In the genomic region with DNA sequence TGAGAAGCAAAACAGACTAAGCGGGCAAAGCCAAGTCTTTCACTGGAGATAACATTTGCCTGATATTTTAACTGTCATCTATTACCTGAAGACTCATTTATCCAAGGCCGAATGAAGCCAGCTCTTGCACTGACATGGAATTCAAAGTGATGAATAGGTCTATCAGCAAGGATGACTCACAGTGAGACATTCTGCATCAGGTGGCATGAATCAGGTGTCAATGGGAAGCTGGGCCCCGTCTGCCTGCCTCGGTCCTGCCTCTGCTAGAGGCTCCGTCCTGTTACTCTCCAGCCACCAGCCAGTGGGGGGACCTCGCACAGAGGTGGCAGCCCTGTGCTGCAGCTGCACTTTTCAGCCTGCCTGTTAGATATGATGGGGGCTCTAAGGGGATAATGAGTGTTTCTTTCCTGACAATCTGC, we compare ENCODE assay signal across 9 cellular contexts. TPM values are rescaled to one million over a fixed set of nuclear protein-coding genes. Genes with fewer than 3 reads are reported as not detected.
A peak's percentile ranks its signal among the peaks of the same experiment; 100 is the strongest.
DNase-seq lines count a peak whose midpoint lies in the region; TF ChIP-seq lines count a peak whose summit lies in the region.
"Had no signal": no experiment of that assay in that cellular context is flagged by ENCODE, and none has a peak within 500 bp of the region (broad histone marks: within the 10 kb centered on the region; RNA-seq: fewer than 3 reads in every experiment).

No MANE protein-coding gene starts in this region.

- no peaks in the 10 kb centered on the region for H3K9me3 Mint-ChIP-seq in MCF 10A (ENCODE audit: unreplicated experiment)

- peak overlapping the region; percentile 64 for H3K27ac Mint-ChIP-seq in MCF 10A (ENCODE audit: low read depth, unreplicated experiment)

- DNase-seq in DMS153 (lab: John Stamatoyannopoulos, UW) (peak; percentile 28), DMS153 treated with DMSO at 0.1 percent for 48 hours (lab: John Stamatoyannopoulos, UW; ENCODE audit: unreplicated experiment) (no peak), MCF 10A (ENCODE audit: unreplicated experiment) (peak; percentile 85), tibial artery (no peak), GM10248 (ENCODE audit: extremely low spot score) (no peak), posterior vena cava (ENCODE audit: low spot score) (no peak)
- DNase-seq in stimulated activated CD4-positive, alpha-beta T cell treated with anti-CD3 and anti-CD28 coated beads, Interleukin-2, amount 100 ng/mL, for 24 hours = no peak

- no TSS peak for BruUV-seq in MCF 10A (replicated peaks; lab: Mats Ljungman, UMichigan)

- POLR2A ChIA-PET in MCF 10A (lab: Yijun Ruan, JAX) = interaction anchor here (0.6 to 19.1 kb wide), 11 partner anchors 9 to 281 kb away, joined by 3 to 192 read pairs (median 5); partner anchors contain the start of gene STARD13
- POLR2A ChIA-PET in GM10248 (lab: Yijun Ruan, JAX) = interaction anchor here (0.6 kb wide), 1 partner anchor 11 kb away, joined by 3 read pairs; no protein-coding TSS in a partner anchor

- CTCF ChIA-PET in MCF 10A (lab: Yijun Ruan, JAX) (interaction anchor here (0.5 to 1.5 kb wide), 5 partner anchors 20 to 1720 kb away, joined by 3 to 5 read pairs (median 3); no protein-coding TSS in a partner anchor), GM10248 (lab: Yijun Ruan, JAX) (interaction anchor here (0.8 to 1.2 kb wide), 2 partner anchors 185 to 191 kb away, joined by 3 to 4 read pairs; no protein-coding TSS in a partner anchor)

- no peaks in the 10 kb centered on the region for H3K36me3 ChIP-seq in tibial artery

- peaks cover 0 to 65% (median 33%) of the 10 kb centered on the region in 4 donors for H3K4me1 ChIP-seq in tibial artery

- H3K4me3 Mint-ChIP-seq in MCF 10A (ENCODE audit: unreplicated experiment) = no peak overlapping the region

- TF ChIP-seq CTCF in MCF 10A (IDR thresholded peaks at IDR 0.05; ENCODE audit: unreplicated experiment) (no peak), tibial artery (IDR thresholded peaks at IDR 0.05) (no peak), GM10248 (IDR thresholded peaks at IDR 0.05; ENCODE audit: control extremely low read depth, extremely low read depth, low read depth, missing control alignments) (no peak)

- peaks cover 34% of the 10 kb centered on the region for H3K36me3 Mint-ChIP-seq in MCF 10A (ENCODE audit: insufficient read depth, unreplicated experiment)

- no peaks in the 10 kb centered on the region for H3K27me3 ChIP-seq in layer of hippocampus (ENCODE audit: control insufficient read depth, insufficient read depth, low read length)
- H3K27me3 ChIP-seq in tibial artery = no peaks in the 10 kb centered on the region

- no peaks in the 10 kb centered on the region for H3K27me3 Mint-ChIP-seq in MCF 10A (ENCODE audit: insufficient read depth, unreplicated experiment)

- H3K27ac ChIP-seq in layer of hippocampus (ENCODE audit: low read depth, low read length) = peak overlapping the region; percentile 75
- H3K27ac ChIP-seq in tibial artery = peak overlapping the region; percentile 21 to 50
- H3K27ac ChIP-seq: 22Rv1 had no signal

- intact Hi-C loops in MCF 10A (cut with micrococcal nuclease) = loop anchor here (2.0 kb wide), 1 partner anchor 23 kb away; the partner anchor contains the start of gene STARD13
- intact Hi-C loops in tibial artery (cut with DNase I; ENCODE audit: low total_unique reads) = no loop called here
- intact Hi-C loops in posterior vena cava (cut with DNase I) = no loop called here

- no peak overlapping the region for H3K4me3 ChIP-seq in tibial artery

- H3K9me3 ChIP-seq in tibial artery = no peaks in the 10 kb centered on the region

- H3K4me1 Mint-ChIP-seq in MCF 10A (ENCODE audit: insufficient read depth, unreplicated experiment) = peaks cover 87% of the 10 kb centered on the region

RNA-seq across cellular contexts. Expression of gene STARD13, which starts 23.5 kb away (rescaled TPM):
- total RNA-seq in MCF 10A (2022) (26.3 and 31.9 TPM in 2 replicates), posterior vena cava (10 to 100 TPM; 34.2 to 36.0 TPM)

Comparison
In these comparisons a context has a peak if more than half of its experiments do, and no peak if none do; other contexts are left out.
1. DNase-seq: peak in DMS153 (single experiment) and MCF 10A (single experiment); none in DMS153 treated with DMSO at 0.1 percent for 48 hours (single experiment), tibial artery (0 of 2), stimulated activated CD4-positive, alpha-beta T cell treated with anti-CD3 and anti-CD28 coated beads, Interleukin-2, amount 100 ng/mL, for 24 hours (0 of 2), GM10248 (single experiment) and posterior vena cava (single experiment).